Comparison of ENCODE assay signal across 22 cellular contexts in the genomic region with DNA sequence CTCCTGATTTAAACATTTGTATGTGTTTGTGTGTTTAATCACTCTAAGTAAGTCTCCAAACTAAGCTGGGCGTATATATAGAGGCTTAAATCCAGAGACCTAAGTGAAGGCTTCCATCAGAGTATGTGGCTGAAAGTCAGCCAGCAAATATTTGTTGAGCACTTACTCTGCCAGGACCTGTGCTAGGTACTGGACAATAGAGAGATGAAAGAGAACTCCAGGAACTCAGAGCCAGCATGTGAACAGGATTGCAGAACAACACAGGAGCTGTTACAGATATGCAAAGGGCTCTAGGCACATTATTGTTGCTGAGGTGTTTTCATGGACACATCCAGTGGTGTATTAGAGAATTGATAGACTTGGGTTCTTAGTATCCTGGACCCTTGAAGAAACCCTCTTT.
"Had no signal": no experiment of that assay in that cellular context is flagged by ENCODE, and none has a peak within 500 bp of the region (broad histone marks: within the 10 kb centered on the region; RNA-seq: fewer than 3 reads in every experiment).

No MANE protein-coding gene starts in this region.

- H3K36me3 ChIP-seq: brain microvascular endothelial cell had no signal

- H3K9me3 ChIP-seq: tibial nerve, vagina had no signal

- FAIRE-seq: colon, keratinocyte had no signal

- ATAC-seq: activated CD4-positive, CD25-positive, alpha-beta regulatory T cell treated with anti-CD3 and anti-CD28 coated beads, Interleukin-2, amount 50 U/mL, for 24 hours; activated CD8-positive, alpha-beta T cell treated with anti-CD3 and anti-CD28 coated beads, Interleukin-2, amount 10 ng/mL, durations not matched to agents 7 days and 5 days; foreskin keratinocyte; left ventricle myocardium superior; stimulated activated naive CD8-positive, alpha-beta T cell treated with anti-CD3 and anti-CD28 coated beads, Interleukin-15, Interleukin-2, amounts not matched to agents 100 U/mL and 50 U/mL, for 24 hours had no signal

- H3K4me1 ChIP-seq: foreskin keratinocyte, vagina had no signal

- H3K27ac ChIP-seq: brain microvascular endothelial cell, foreskin keratinocyte, vagina had no signal

- H3K4me3 ChIP-seq: tibial nerve, vagina had no signal

- DNase-seq: activated CD4-positive, alpha-beta T cell treated with anti-CD3 and anti-CD28 coated beads, Interleukin-2, amount 10 ng/mL, durations not matched to agents 7 days and 5 days; activated CD8-positive, alpha-beta T cell treated with anti-CD3 and anti-CD28 coated beads, Interleukin-2, amount 10 ng/mL, durations not matched to agents 7 days and 5 days; activated naive CD4-positive, alpha-beta T cell treated with anti-CD3 and anti-CD28 coated beads, Interleukin-2, amount 10 ng/mL, durations not matched to agents 7 days and 5 days; activated T-cell treated with anti-CD3 and anti-CD28 coated beads, Interleukin-2, amount 50 U/mL, for 24 hours; aorta; brain microvascular endothelial cell; central memory CD4-positive, alpha-beta T cell; foreskin keratinocyte; glutamatergic neuron; hypothalamus; left ventricle myocardium superior; posterior cingulate gyrus; stimulated activated CD4-positive, alpha-beta T cell treated with anti-CD3 and anti-CD28 coated beads, Interleukin-12 subunit alpha, Interleukin-12 subunit beta, amount 100 ng/mL, for 4 hours; stimulated activated CD4-positive, alpha-beta T cell treated with anti-CD3 and anti-CD28 coated beads, Interleukin-1b, Interleukin-23, amount 100 ng/mL, for 48 hours; stimulated activated CD8-positive, alpha-beta memory T cell treated with anti-CD3 and anti-CD28 coated beads, Interleukin-4, amount 100 ng/mL, for 48 hours; stimulated activated naive CD8-positive, alpha-beta T cell treated with anti-CD3 and anti-CD28 coated beads, Interleukin-15, Interleukin-2, amounts not matched to agents 100 U/mL and 50 U/mL, for 24 hours; T-helper 9 cell had no signal

- H3K27me3 ChIP-seq: brain microvascular endothelial cell, foreskin keratinocyte, tibial nerve, vagina had no signal
